13 cellular contexts compared by ENCODE assay signal in the genomic region with DNA sequence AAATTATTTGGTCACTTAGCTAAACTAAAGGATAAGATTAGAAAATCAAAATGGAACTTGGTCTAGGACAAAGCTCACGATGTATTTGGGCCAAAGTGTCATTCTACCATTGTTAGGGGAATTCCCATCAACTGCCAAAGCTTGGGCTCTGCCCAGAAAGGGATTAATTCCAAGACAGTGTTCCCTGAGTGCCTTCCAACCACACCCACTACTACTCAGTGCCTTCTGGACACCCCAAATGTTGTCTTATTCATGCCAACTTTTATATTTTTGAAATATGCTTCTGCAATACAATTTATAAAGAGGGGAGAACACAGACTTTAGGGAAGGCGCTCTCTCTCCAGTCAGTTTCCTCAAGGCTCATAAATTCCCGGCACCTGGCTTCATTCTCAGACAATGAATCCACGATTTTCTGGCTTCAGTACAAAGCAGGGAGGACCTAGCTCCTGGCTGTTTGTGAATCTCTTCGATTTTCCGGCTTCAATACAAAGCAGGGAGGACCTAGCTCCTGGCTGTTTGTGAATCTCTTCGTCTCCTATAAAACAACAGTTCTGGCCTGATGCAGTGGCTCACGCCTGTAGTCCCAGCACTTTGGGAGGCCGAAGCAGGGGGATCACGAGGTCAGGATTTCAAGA.
A peak's percentile ranks its signal among the peaks of the same experiment; 100 is the strongest.
DNase-seq lines count a peak whose midpoint lies in the region; ATAC-seq and TF ChIP-seq lines count a peak whose summit lies in the region.
"Had no signal": no experiment of that assay in that cellular context is flagged by ENCODE, and none has a peak within 500 bp of the region (broad histone marks: within the 10 kb centered on the region; RNA-seq: fewer than 3 reads in every experiment).

No MANE protein-coding gene starts in this region.

- peak; percentile 80 for DNase-seq in Daoy (ENCODE audit: low read depth)
- peak; percentile 84 to 89 for DNase-seq in NCI-H524 (lab: John Stamatoyannopoulos, UW)
- peak; percentile 19 for DNase-seq in fibroblast of peridontal ligament (ENCODE audit: extremely low read depth)
- DNase-seq in neural progenitor cell (ENCODE audit: low spot score): peak; percentile 21
- DNase-seq in activated naive CD4-positive, alpha-beta T cell treated with Interleukin-2 at 50 U/mL for 16 hours: no peak
- DNase-seq in MV-4-11 (lab: John Stamatoyannopoulos, UW): no peak
- DNase-seq in T-helper 1 cell: no peak
- DNase-seq: activated CD8-positive, alpha-beta T cell treated with anti-CD3 and anti-CD28 coated beads for 36 hours; NCI-H1436; SJCRH30 had no signal

- peaks cover 3% of the 10 kb centered on the region for H3F3A ChIP-seq in neural progenitor cell (ENCODE audit: low read depth)

- H3K4me1 Mint-ChIP-seq in neural progenitor cell: peaks cover 6% of the 10 kb centered on the region
- H3K4me1 Mint-ChIP-seq: CD14-positive monocyte had no signal

- H3K9me3 Mint-ChIP-seq in neural progenitor cell: peaks cover 4% of the 10 kb centered on the region

- H3K36me3 Mint-ChIP-seq in neural progenitor cell: no peaks in the 10 kb centered on the region
- H3K36me3 Mint-ChIP-seq: CD14-positive monocyte had no signal

- H2AFZ ChIP-seq in neural progenitor cell (replicated peaks): peak overlapping the region; percentile 98

- H3K4me1 ChIP-seq in neural progenitor cell: peaks cover 10% of the 10 kb centered on the region
- H3K4me1 ChIP-seq: SJCRH30 had no signal

- H3K79me2 ChIP-seq in neural progenitor cell (ENCODE audit: low read depth): no peaks in the 10 kb centered on the region

- no peaks in the 10 kb centered on the region for H4K20me1 ChIP-seq in neural progenitor cell (ENCODE audit: low read depth)

- no peaks in the 10 kb centered on the region for H3K27me3 ChIP-seq in neural progenitor cell
- H3K27me3 ChIP-seq: SJCRH30, suprapubic skin had no signal

- H3K4me3 Mint-ChIP-seq in neural progenitor cell: no peak overlapping the region
- H3K4me3 Mint-ChIP-seq: activated CD8-positive, alpha-beta T cell treated with anti-CD3 and anti-CD28 coated beads for 36 hours; CD14-positive monocyte had no signal

- H3K4me3 ChIP-seq in neural progenitor cell: no peak overlapping the region
- H3K4me3 ChIP-seq: SJCRH30, suprapubic skin had no signal

- H3K27me3 Mint-ChIP-seq in neural progenitor cell (ENCODE audit: insufficient read depth, low read depth): peaks cover 11% of the 10 kb centered on the region

- H3K4me2 ChIP-seq in neural progenitor cell: no peak overlapping the region

- peak overlapping the region; percentile 25 for H3K27ac Mint-ChIP-seq in neural progenitor cell
- H3K27ac Mint-ChIP-seq: activated CD8-positive, alpha-beta T cell treated with anti-CD3 and anti-CD28 coated beads for 36 hours had no signal

- ATAC-seq in GM21717 (IDR thresholded peaks at IDR 0.05; ENCODE audit: unreplicated experiment): no peak
- ATAC-seq: activated CD8-positive, alpha-beta T cell treated with anti-CD3 and anti-CD28 coated beads for 36 hours had no signal

- no peak overlapping the region for H3K27ac ChIP-seq in neural progenitor cell
- H3K27ac ChIP-seq: SJCRH30, suprapubic skin had no signal

- no peaks in the 10 kb centered on the region for H3K36me3 ChIP-seq in neural progenitor cell
- H3K36me3 ChIP-seq: SJCRH30, suprapubic skin had no signal

- H3K9ac ChIP-seq in neural progenitor cell: no peak overlapping the region

- TF ChIP-seq CTCF in neural progenitor cell (IDR thresholded peaks at IDR 0.05): no peak

- no peaks in the 10 kb centered on the region for H3K9me3 ChIP-seq in neural progenitor cell (ENCODE audit: low read depth)
- H3K9me3 ChIP-seq: SJCRH30, suprapubic skin had no signal

Comparison
In these comparisons a context has a peak if more than half of its experiments do, and no peak if none do; other contexts are left out.
1. DNase-seq: peak in Daoy (single experiment), NCI-H524 (2 of 2), fibroblast of peridontal ligament (single experiment) and neural progenitor cell (single experiment); none in activated naive CD4-positive, alpha-beta T cell treated with Interleukin-2 at 50 U/mL for 16 hours (single experiment), MV-4-11 (single experiment) and T-helper 1 cell (0 of 5).